Comparison of ENCODE assay signal across 20 cellular contexts in the genomic region with DNA sequence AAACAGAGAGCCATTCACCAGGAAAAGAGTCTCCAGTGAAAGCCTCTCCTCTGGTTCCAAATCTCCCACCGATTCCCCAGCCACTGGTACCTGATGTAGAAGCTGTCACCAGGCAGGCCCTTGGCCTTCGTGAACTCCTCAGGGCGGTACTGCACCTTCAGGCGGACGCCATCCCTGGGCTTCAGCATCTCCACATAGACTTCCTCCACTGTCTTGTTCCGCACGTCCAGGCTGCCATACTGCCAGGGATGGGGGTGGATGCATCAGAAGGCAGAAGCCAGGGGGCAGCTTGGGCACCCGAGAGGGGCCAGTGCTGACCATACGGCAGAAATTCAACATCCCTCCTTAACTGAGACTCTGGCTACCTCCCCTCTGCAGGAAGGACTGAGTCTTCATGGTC.
DNase-seq lines count a peak whose midpoint lies in the region; ATAC-seq and TF ChIP-seq lines count a peak whose summit lies in the region.
"Had no signal": no experiment of that assay in that cellular context is flagged by ENCODE, and none has a peak within 500 bp of the region (broad histone marks: within the 10 kb centered on the region; RNA-seq: fewer than 3 reads in every experiment).

No MANE protein-coding gene starts in this region.

- intact Hi-C loops in lower lobe of right lung (cut with DNase I): no loop called here
- intact Hi-C loops in posterior vena cava (cut with DNase I): no loop called here

- H3K4me1 ChIP-seq in lower lobe of right lung (no peaks in the 10 kb centered on the region), smooth muscle cell (ENCODE audit: low read depth) (no peaks in the 10 kb centered on the region)
- H3K4me1 ChIP-seq: BE2C had no signal

- H4K20me1 ChIP-seq in smooth muscle cell (ENCODE audit: low read depth): no peaks in the 10 kb centered on the region

- no peaks in the 10 kb centered on the region for H3K27me3 ChIP-seq in lower lobe of right lung (ENCODE audit: low read depth)
- no peaks in the 10 kb centered on the region for H3K27me3 ChIP-seq in smooth muscle cell (ENCODE audit: low read depth)
- H3K27me3 ChIP-seq: BE2C; BLaER1 treated with 17β-estradiol and CSF1 and Interleukin-3, amounts not matched to agents 10 nM and 100 nM had no signal

- H2AFZ ChIP-seq in smooth muscle cell (ENCODE audit: low read depth): no peak overlapping the region
- H2AFZ ChIP-seq: GM23338 had no signal

- no peaks in the 10 kb centered on the region for H3K9me3 ChIP-seq in lower lobe of right lung
- no peaks in the 10 kb centered on the region for H3K9me3 ChIP-seq in smooth muscle cell (replicated peaks; ENCODE audit: low read depth)
- H3K9me3 ChIP-seq: BE2C; BLaER1 treated with 17β-estradiol and CSF1 and Interleukin-3, amounts not matched to agents 10 nM and 100 nM had no signal

- H3K4me3 ChIP-seq in lower lobe of right lung: no peak overlapping the region
- H3K4me3 ChIP-seq in smooth muscle cell: no peak overlapping the region
- H3K4me3 ChIP-seq: BLaER1 treated with 17β-estradiol and CSF1 and Interleukin-3, amounts not matched to agents 10 nM and 100 nM; GM23338 had no signal

- H3K27ac ChIP-seq in lower lobe of right lung (no peak overlapping the region), smooth muscle cell (ENCODE audit: low read depth) (no peak overlapping the region)
- H3K27ac ChIP-seq: 22Rv1; BLaER1 treated with 17β-estradiol and CSF1 and Interleukin-3, amounts not matched to agents 10 nM and 100 nM had no signal

- H3F3A ChIP-seq in smooth muscle cell (ENCODE audit: low read depth): no peaks in the 10 kb centered on the region

- peak; percentile 30 for DNase-seq in activated effector memory CD4-positive, alpha-beta T cell treated with anti-CD3 and anti-CD28 coated beads, Interleukin-2, amount 50 U/mL, for 16 hours
- DNase-seq in activated effector memory CD4-positive, alpha-beta T cell treated with Interleukin-2 at 50 U/mL for 16 hours: no peak
- DNase-seq in lower lobe of right lung (peak; percentile 21), posterior vena cava (ENCODE audit: low spot score) (peak; percentile 64), smooth muscle cell (lab: John Stamatoyannopoulos, UW; ENCODE audit: unreplicated experiment) (no peak), GM03348 (ENCODE audit: low spot score) (no peak), AML-193 (lab: John Stamatoyannopoulos, UW) (no peak)
- DNase-seq: BE2C; CD4-positive, alpha-beta T cell; CD8-positive, alpha-beta memory T cell; DMS 273 treated with DMSO at 0.1 percent for 48 hours; DMS79; EL; GDM1; H9 had no signal

- no peak overlapping the region for H3K9ac ChIP-seq in smooth muscle cell (ENCODE audit: low read depth)
- H3K9ac ChIP-seq: BLaER1 treated with 17β-estradiol and CSF1 and Interleukin-3, amounts not matched to agents 10 nM and 100 nM had no signal

- TF ChIP-seq CTCF in lower lobe of right lung (IDR thresholded peaks at IDR 0.05) (no peak), smooth muscle cell (IDR thresholded peaks at IDR 0.05; ENCODE audit: borderline replicate concordance, insufficient read depth, poor library complexity, severe bottlenecking) (no peak)

- H3K36me3 ChIP-seq in lower lobe of right lung: peaks cover 98% of the 10 kb centered on the region
- no peaks in the 10 kb centered on the region for H3K36me3 ChIP-seq in smooth muscle cell (ENCODE audit: low read depth)

- 96% methylated on average over 9 of the region's 9 CpGs for WGBS in smooth muscle cell (ENCODE audit: low lambda C conversion rate)

- no peaks in the 10 kb centered on the region for H3K79me2 ChIP-seq in smooth muscle cell (ENCODE audit: low read depth)

- H3K4me2 ChIP-seq in smooth muscle cell: no peak overlapping the region
- H3K4me2 ChIP-seq: BLaER1 treated with 17β-estradiol and CSF1 and Interleukin-3, amounts not matched to agents 10 nM and 100 nM; GM23338 had no signal

- no peak for ATAC-seq in lower lobe of right lung
- no peak for ATAC-seq in HG02678 (IDR thresholded peaks at IDR 0.05; ENCODE audit: unreplicated experiment)
- ATAC-seq: GM23338, HCT116 had no signal

Comparison
In these comparisons a context has a peak if more than half of its experiments do, and no peak if none do; other contexts are left out.
1. DNase-seq: peak in activated effector memory CD4-positive, alpha-beta T cell treated with anti-CD3 and anti-CD28 coated beads, Interleukin-2, amount 50 U/mL, for 16 hours (single experiment), lower lobe of right lung (single experiment) and posterior vena cava (single experiment); none in activated effector memory CD4-positive, alpha-beta T cell treated with Interleukin-2 at 50 U/mL for 16 hours (single experiment), smooth muscle cell (single experiment), GM03348 (single experiment) and AML-193 (0 of 2).